9 cellular contexts compared by ENCODE assay signal in the genomic region with DNA sequence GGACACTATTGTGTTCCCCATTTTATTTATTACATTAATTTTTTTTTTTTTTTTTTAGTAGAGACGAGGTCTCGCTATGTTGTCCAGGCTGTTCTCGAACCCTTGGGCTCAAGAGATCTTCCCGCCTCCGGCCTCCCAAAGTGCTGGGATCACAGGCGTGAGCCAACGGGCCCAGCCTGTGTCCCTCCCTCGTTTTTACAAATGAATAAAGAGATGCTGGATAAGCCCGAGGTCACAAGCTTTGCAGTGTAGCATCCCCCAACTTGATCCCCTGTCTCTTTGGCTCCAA. TPM values are rescaled to one million over a fixed set of nuclear protein-coding genes. Genes with fewer than 3 reads are reported as not detected.
A peak's percentile ranks its signal among the peaks of the same experiment; 100 is the strongest.
DNase-seq lines count a peak whose midpoint lies in the region; ATAC-seq and TF ChIP-seq lines count a peak whose summit lies in the region.
"Had no signal": no experiment of that assay in that cellular context is flagged by ENCODE, and none has a peak within 500 bp of the region (broad histone marks: within the 10 kb centered on the region; RNA-seq: fewer than 3 reads in every experiment).

No MANE protein-coding gene starts in this region.

- no peaks in the 10 kb centered on the region for H4K20me1 ChIP-seq in mammary epithelial cell (ENCODE audit: insufficient read depth, low read length)

- BruUV-seq in mammary epithelial cell (replicated peaks; lab: Mats Ljungman, UMichigan), result no TSS peak

- H3K4me1 ChIP-seq in right atrium auricular region, result peaks cover 0 to 48% of the 10 kb centered on the region in 2 donors
- peaks cover 66% of the 10 kb centered on the region for H3K4me1 ChIP-seq in mammary epithelial cell (ENCODE audit: insufficient read depth, low read length)
- peaks cover 47% of the 10 kb centered on the region for H3K4me1 ChIP-seq in mononuclear cell (ENCODE audit: insufficient read depth, low read length)
- peaks cover 0 to 3% of the 10 kb centered on the region in 2 donors for H3K4me1 ChIP-seq in aorta (ENCODE audit: control insufficient read depth in 1 of 2, insufficient read depth in 2 of 2, low read length in 2 of 2)

- no peak for DNase-seq in right atrium auricular region (ENCODE audit: low spot score)
- no peak for DNase-seq in cardiac septum (ENCODE audit: low spot score)
- no peak for DNase-seq in mammary epithelial cell
- DNase-seq in aorta, result no peak
- DNase-seq in DMS153 (lab: John Stamatoyannopoulos, UW), result no peak
- DNase-seq in GF-D8 (lab: John Stamatoyannopoulos, UW), result no peak

- intact Hi-C loops in cardiac septum (cut with DNase I), result loop anchor here (10.0 kb wide), 1 partner anchor 170 kb away; a partner anchor contains a TSS
- intact Hi-C loops in mammary epithelial cell (cut with micrococcal nuclease), result no loop called here
- intact Hi-C loops in aorta (cut with DNase I), result no loop called here

- peak overlapping the region; percentile 31 for H2AFZ ChIP-seq in mammary epithelial cell (ENCODE audit: low read depth, low read length)

- peaks cover 3% of the 10 kb centered on the region for H3K79me2 ChIP-seq in mammary epithelial cell (ENCODE audit: insufficient read depth, low read length)

- no peak for ATAC-seq in aorta (ENCODE audit: low FRiP score)
- no peak for ATAC-seq in GM19463 (IDR thresholded peaks at IDR 0.05; ENCODE audit: unreplicated experiment)

- H3K36me3 ChIP-seq in right atrium auricular region (no peaks in the 10 kb centered on the region), mammary epithelial cell (ENCODE audit: insufficient read depth, low read length) (peaks cover 13% of the 10 kb centered on the region), aorta (ENCODE audit: control insufficient read depth in 1 of 2, insufficient read depth in 2 of 2, low read length in 1 of 2) (no peaks in the 10 kb centered on the region)

- in situ Hi-C loops in mammary epithelial cell (cut with MboI; ENCODE audit: low sequenced_read_pairs in 2 of 2), result loop anchor here in 1 of 2 donors (5.0 kb wide), 1 partner anchor 33 kb away; no protein-coding TSS in a partner anchor

- H3K27ac ChIP-seq in right atrium auricular region, result peak overlapping the region; percentile 82 to 98
- peak overlapping the region; percentile 67 for H3K27ac ChIP-seq in mammary epithelial cell (ENCODE audit: insufficient read depth, low read depth, low read length)
- no peak overlapping the region for H3K27ac ChIP-seq in aorta (ENCODE audit: low read depth in 1 of 2, low read length in 2 of 2)

- H3K4me3 ChIP-seq in right atrium auricular region, result peak overlapping the region; percentile 63 to 76
- H3K4me3 ChIP-seq in mammary epithelial cell (replicated peaks in 1 of 3; ENCODE audit: insufficient read depth in 1 of 3, low read depth in 2 of 3, low read length in 3 of 3), result peak overlapping the region; percentile 35 to 47 (median 44)
- H3K4me3 ChIP-seq in mononuclear cell (ENCODE audit: low read length), result peak overlapping the region; percentile 64
- peak overlapping the region; percentile 24 to 43 for H3K4me3 ChIP-seq in aorta (ENCODE audit: low read length in 2 of 2)

- H3K9me3 ChIP-seq in right atrium auricular region (no peaks in the 10 kb centered on the region), mammary epithelial cell (replicated peaks; ENCODE audit: insufficient read depth, low read length) (no peaks in the 10 kb centered on the region), mononuclear cell (ENCODE audit: low read depth, low read length) (no peaks in the 10 kb centered on the region), aorta (ENCODE audit: control insufficient read depth, low read length) (no peaks in the 10 kb centered on the region)

- 16% methylated on average over 7 of the region's 9 CpGs for WGBS in mammary epithelial cell (ENCODE audit: low coverage, missing lambda C conversion rate)
- 5 to 8% methylated on average over 9 of the region's 9 CpGs for WGBS in aorta, 2 donors

- dilution Hi-C loops in mammary epithelial cell (cut with HindIII; ENCODE audit: low sequenced_read_pairs), result loop anchor here (5.0 kb wide), 3 partner anchors 33 to 103 kb away; no protein-coding TSS in a partner anchor

- H3K9ac ChIP-seq in mammary epithelial cell (ENCODE audit: insufficient read depth, low read length), result peak overlapping the region; percentile 50

- H3K4me2 ChIP-seq in mammary epithelial cell (ENCODE audit: insufficient read depth, low read depth, low read length), result peak overlapping the region; percentile 87

- H3K27me3 ChIP-seq in right atrium auricular region (no peaks in the 10 kb centered on the region), mammary epithelial cell (ENCODE audit: insufficient read depth, low read length) (no peaks in the 10 kb centered on the region), mononuclear cell (ENCODE audit: insufficient read depth, low read length) (no peaks in the 10 kb centered on the region), aorta (ENCODE audit: control insufficient read depth in 1 of 2, insufficient read depth in 2 of 2, low read length in 1 of 2) (no peaks in the 10 kb centered on the region)

- CTCF ChIA-PET in mammary epithelial cell (lab: Charles Lee; ENCODE audit: low non-redundant PET), result no interaction called here

- TF ChIP-seq CTCF in right atrium auricular region (IDR thresholded peaks at IDR 0.05) (no peak), mammary epithelial cell (conservative IDR thresholded peaks at IDR 0.05 in 1 of 2, IDR thresholded peaks at IDR 0.05 in 1 of 2; ENCODE audit: extremely low read depth in 1 of 2, insufficient read depth in 1 of 2, low read depth in 1 of 2, low read length in 2 of 2) (no peak)

RNA-seq across cellular contexts. Expression of a gene that starts 0.3 kb away (rescaled TPM):
- total RNA-seq in right atrium auricular region (10 to 100 TPM; 18.4 to 38.8 TPM), cardiac septum (10.2 TPM), mammary epithelial cell (1 to 10 TPM; 1.5 to 6.9 TPM), mononuclear cell (24.5 TPM), aorta (1 to 10 TPM; 4.1 to 4.4 TPM)
- polyA plus RNA-seq in mammary epithelial cell (14.3 TPM), aorta (1 to 10 TPM; 4.0 to 6.8 TPM)
- polyA minus RNA-seq in mammary epithelial cell, result not detected

RNA-seq across cellular contexts. Expression of a gene that starts 28.5 kb away (rescaled TPM):
- 1 to 10 TPM in 1 of 2 donors, under 1 TPM in 1; 0.89 to 2.8 TPM for total RNA-seq in right atrium auricular region
- total RNA-seq in cardiac septum, result 1.3 TPM
- 100 to 1,000 TPM; 171 to 266 TPM for total RNA-seq in mammary epithelial cell
- 168 TPM for polyA plus RNA-seq in mammary epithelial cell
- 208 TPM for polyA minus RNA-seq in mammary epithelial cell
- 15.5 TPM for total RNA-seq in mononuclear cell
- total RNA-seq in aorta, result 10 to 100 TPM; 11.8 to 14.7 TPM
- 10 to 100 TPM; 12.6 to 13.3 TPM for polyA plus RNA-seq in aorta

RNA-seq across cellular contexts. Expression of a gene that starts 38.1 kb away (rescaled TPM):
- total RNA-seq in right atrium auricular region, result 1 to 10 TPM; 5.6 to 7.5 TPM
- total RNA-seq in cardiac septum, result 10.5 TPM
- 10 to 100 TPM; 21.6 to 22.0 TPM for total RNA-seq in mammary epithelial cell
- polyA plus RNA-seq in mammary epithelial cell, result 5.0 TPM
- 46.1 TPM for polyA minus RNA-seq in mammary epithelial cell
- total RNA-seq in mononuclear cell, result 3.3 TPM
- 10 to 100 TPM; 15.6 to 20.9 TPM for total RNA-seq in aorta
- polyA plus RNA-seq in aorta, result 10 to 100 TPM in 1 of 2 donors, 1 to 10 TPM in 1; 4.5 to 22.6 TPM

RNA-seq across cellular contexts. Expression of a gene that starts 46.5 kb away (rescaled TPM):
- total RNA-seq in right atrium auricular region, result not detected
- total RNA-seq in cardiac septum, result not detected
- total RNA-seq in mammary epithelial cell, result not detected
- not detected for polyA plus RNA-seq in mammary epithelial cell
- not detected for polyA minus RNA-seq in mammary epithelial cell
- not detected for total RNA-seq in mononuclear cell
- not detected for total RNA-seq in aorta
- polyA plus RNA-seq in aorta, result not detected
- total RNA-seq: dermis microvascular lymphatic vessel endothelial cell had no signal

Comparison
In these comparisons a context has a peak if more than half of its experiments do, and no peak if none do; other contexts are left out.
1. H3K27ac ChIP-seq: peak in right atrium auricular region (2 of 2) and mammary epithelial cell (single experiment); none in aorta (0 of 2).
2. RNA of a gene that starts 28.5 kb away (total RNA-seq): 171 to 266 TPM in mammary epithelial cell; 15.5 TPM in mononuclear cell (single experiment), 11.8 to 14.7 TPM in aorta, 0.89 to 2.8 TPM in right atrium auricular region and 1.3 TPM in cardiac septum (single experiment); every median in the first group is over 10 times any median in the second.
3. Peak in every context shown above with its lines, with median percentiles within 50 percentile points of each other: H3K4me3 ChIP-seq.